1 cellular context compared by ENCODE assay signal in the genomic region with DNA sequence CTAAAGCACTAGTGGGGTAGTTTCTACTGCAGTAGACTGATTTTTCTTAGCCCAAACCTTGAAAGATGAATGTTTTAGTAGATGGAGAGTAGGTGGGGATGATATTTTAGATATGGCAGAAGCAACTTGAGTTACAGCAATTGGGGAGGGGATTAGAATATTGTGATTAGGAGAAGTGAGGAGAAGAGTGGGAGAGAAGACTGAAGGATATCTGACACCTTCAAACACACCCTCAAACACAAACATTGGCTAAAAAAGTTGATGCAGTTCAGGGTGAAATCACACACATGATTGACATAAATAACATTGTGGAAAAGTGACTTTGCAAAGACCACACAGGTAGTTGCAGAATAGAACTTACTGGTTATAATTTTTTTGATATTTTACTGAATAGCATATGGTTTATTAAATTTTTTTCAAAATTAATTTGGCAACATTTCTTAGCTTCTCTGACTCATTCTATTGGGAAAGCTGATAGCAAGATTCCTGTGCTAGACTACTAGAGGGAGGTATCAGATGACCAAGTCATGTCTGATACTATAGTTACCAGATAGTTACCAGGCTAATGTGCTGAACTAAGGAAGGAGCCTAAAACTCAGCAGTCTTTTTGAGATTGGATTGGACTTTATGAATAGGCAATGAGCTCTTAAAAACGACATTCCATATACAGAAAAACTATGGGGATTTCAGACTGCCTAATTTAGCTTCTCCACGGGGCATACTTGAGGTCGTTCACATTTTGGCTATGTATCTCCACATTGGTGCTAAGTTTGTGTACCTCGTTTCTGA.
A peak's percentile ranks its signal among the peaks of the same experiment; 100 is the strongest.
TF ChIP-seq lines count a peak whose summit lies in the region.

No MANE protein-coding gene starts in this region.

TF ChIP-seq in SK-N-SH, 30 proteins besides CTCF, POLR2A, EP300 and RAD21 (continued from another document):
- TF ChIP-seq ZBTB33 (IDR thresholded peaks at IDR 0.05; ENCODE audit: borderline replicate concordance, low read depth) (no peak), TEAD4 (IDR thresholded peaks at IDR 0.05; ENCODE audit: borderline replicate concordance, insufficient read depth) (no peak), GABPA (IDR thresholded peaks at IDR 0.05; ENCODE audit: low read depth) (no peak), JUND (IDR thresholded peaks at IDR 0.05) (peak; percentile 39; the same call in 1 of the 2 replicates), REST (IDR thresholded peaks at IDR 0.05; ENCODE audit: low read depth, low read length) (no peak), MEF2A (IDR thresholded peaks at IDR 0.05; ENCODE audit: borderline replicate concordance, low read depth) (no peak)
- TF ChIP-seq, protein P1, sequence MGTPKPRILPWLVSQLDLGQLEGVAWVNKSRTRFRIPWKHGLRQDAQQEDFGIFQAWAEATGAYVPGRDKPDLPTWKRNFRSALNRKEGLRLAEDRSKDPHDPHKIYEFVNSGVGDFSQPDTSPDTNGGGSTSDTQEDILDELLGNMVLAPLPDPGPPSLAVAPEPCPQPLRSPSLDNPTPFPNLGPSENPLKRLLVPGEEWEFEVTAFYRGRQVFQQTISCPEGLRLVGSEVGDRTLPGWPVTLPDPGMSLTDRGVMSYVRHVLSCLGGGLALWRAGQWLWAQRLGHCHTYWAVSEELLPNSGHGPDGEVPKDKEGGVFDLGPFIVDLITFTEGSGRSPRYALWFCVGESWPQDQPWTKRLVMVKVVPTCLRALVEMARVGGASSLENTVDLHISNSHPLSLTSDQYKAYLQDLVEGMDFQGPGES (IDR thresholded peaks at IDR 0.05; ENCODE audit: low read depth, low read length): no peak
